18 cellular contexts compared by ENCODE assay signal in the genomic region with DNA sequence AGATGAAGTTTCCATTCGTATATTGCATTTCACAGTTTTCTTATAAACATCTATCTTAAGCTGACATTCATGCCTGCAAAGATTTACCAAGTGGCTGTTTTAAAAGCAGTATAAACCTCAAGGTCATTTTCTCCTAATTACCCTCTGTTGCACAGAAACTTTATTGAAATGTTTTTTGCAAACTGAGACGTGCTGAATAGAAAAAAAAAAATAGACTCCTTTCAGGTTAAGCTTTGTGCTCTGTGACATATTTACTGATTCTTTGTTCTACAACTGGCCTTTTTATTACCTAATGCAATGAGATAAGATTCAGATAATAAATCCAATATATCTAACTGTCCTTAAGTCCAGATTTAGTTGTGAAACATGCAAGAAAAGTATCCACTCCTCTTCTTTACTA.
"Had no signal": no experiment of that assay in that cellular context is flagged by ENCODE, and none has a peak within 500 bp of the region (broad histone marks: within the 10 kb centered on the region; RNA-seq: fewer than 3 reads in every experiment).

No MANE protein-coding gene starts in this region.

- H3K36me3 Mint-ChIP-seq: mesothelial cell of epicardium, naive B cell had no signal

- H2AFZ ChIP-seq: hepatocyte had no signal

- H3K9me3 ChIP-seq: esophagus muscularis mucosa, gastroesophageal sphincter, heart left ventricle, left lung, lower lobe of right lung had no signal

- H3K36me3 ChIP-seq: esophagus muscularis mucosa, gastroesophageal sphincter, heart left ventricle, left lung, lower lobe of right lung had no signal

- H3K4me1 ChIP-seq: esophagus muscularis mucosa, foreskin keratinocyte, gastroesophageal sphincter, heart left ventricle, left lung, lower lobe of right lung had no signal

- H3K27me3 Mint-ChIP-seq: naive B cell had no signal

- ATAC-seq: foreskin keratinocyte, gastroesophageal sphincter, heart left ventricle, left colon, left lung, left ventricle myocardium superior, lower lobe of right lung, mucosa of descending colon had no signal

- DNase-seq: dermis blood vessel endothelial cell; dorsolateral prefrontal cortex; effector CD4-positive, alpha-beta T cell; effector memory CD4-positive, alpha-beta T cell; foreskin keratinocyte; heart left ventricle; left colon; left lung; left ventricle myocardium superior; lower lobe of right lung; mesenchymal stem cell; mucosa of descending colon; naive B cell had no signal

- H3K27ac Mint-ChIP-seq: mesothelial cell of epicardium had no signal

- H3K4me3 Mint-ChIP-seq: mesothelial cell of epicardium, naive B cell had no signal

- H3K27me3 ChIP-seq: dorsolateral prefrontal cortex, esophagus muscularis mucosa, foreskin keratinocyte, gastroesophageal sphincter, heart left ventricle, hepatocyte, left lung had no signal

- H3K4me3 ChIP-seq: coronary artery, dorsolateral prefrontal cortex, esophagus muscularis mucosa, gastroesophageal sphincter, heart left ventricle, hepatocyte, left lung, lower lobe of right lung, mucosa of descending colon had no signal

- H3K79me2 ChIP-seq: hepatocyte had no signal

- H3K27ac ChIP-seq: coronary artery, dorsolateral prefrontal cortex, esophagus muscularis mucosa, foreskin keratinocyte, gastroesophageal sphincter, heart left ventricle, hepatocyte, left lung, lower lobe of right lung had no signal

- H3K9me3 Mint-ChIP-seq: mesothelial cell of epicardium had no signal

- H3K4me1 Mint-ChIP-seq: naive B cell had no signal
